8 cellular contexts compared by ENCODE assay signal in genomic region chr16:87950765-87951549, GRCh38. TPM values are rescaled to one million over a fixed set of nuclear protein-coding genes. Genes with fewer than 3 reads are reported as not detected.
DNase-seq lines count a peak whose midpoint lies in the region; ATAC-seq and TF ChIP-seq lines count a peak whose summit lies in the region.

Gene BANP, plus strand, starts transcription at chr16:87951434. Its CDS starts 23,682 bp downstream, at chr16:87975116.

- H3K4me1 Mint-ChIP-seq in Caco-2 (ENCODE audit: low read depth, unreplicated experiment), result peaks cover 45% of the 10 kb centered on the region

- no peaks in the 10 kb centered on the region for H3K27me3 ChIP-seq in Caco-2 (replicated peaks; ENCODE audit: control insufficient read depth, insufficient read depth, low read length)
- H3K27me3 ChIP-seq in effector memory CD4-positive, alpha-beta T cell (replicated peaks; ENCODE audit: control insufficient read depth, insufficient read depth, low read length, poor library complexity, severe bottlenecking), result no peaks in the 10 kb centered on the region

- H3K9me3 ChIP-seq in Caco-2, result no peaks in the 10 kb centered on the region
- H3K9me3 ChIP-seq in effector memory CD4-positive, alpha-beta T cell (ENCODE audit: control insufficient read depth, low read length), result no peaks in the 10 kb centered on the region

- H3K4me1 ChIP-seq in Caco-2, result peaks cover 41% of the 10 kb centered on the region
- peaks cover 27% of the 10 kb centered on the region for H3K4me1 ChIP-seq in effector memory CD4-positive, alpha-beta T cell (ENCODE audit: control insufficient read depth, insufficient read depth, low read length, poor library complexity, severe bottlenecking)

- ATAC-seq in GM21360 (IDR thresholded peaks at IDR 0.05; ENCODE audit: unreplicated experiment), result peak; percentile 79

- H3K4me3 Mint-ChIP-seq in Caco-2 (ENCODE audit: unreplicated experiment), result peak within 1 kb of the TSS; percentile 93

- DNase-seq in Caco-2, result peak; percentile 99 to 100
- peak; percentile 98 for DNase-seq in HT1080 (ENCODE audit: low read depth)
- DNase-seq in NOMO-1 (lab: John Stamatoyannopoulos, UW; ENCODE audit: unreplicated experiment in 2 of 2), result peak; percentile 95 to 97
- DNase-seq in effector memory CD4-positive, alpha-beta T cell, result peak; percentile 93 to 97 (median 96)
- peak; percentile 98 to 99 for DNase-seq in lung microvascular endothelial cell (ENCODE audit: low read depth in 2 of 2)
- DNase-seq in stimulated activated CD4-positive, alpha-beta T cell treated with anti-CD3 and anti-CD28 coated beads, TNF-alpha, amount 100 ng/mL, for 48 hours (ENCODE audit: low read depth in 3 of 3), result peak; percentile 91 to 98 (median 93)

- H3K9me3 Mint-ChIP-seq in Caco-2 (ENCODE audit: unreplicated experiment), result no peaks in the 10 kb centered on the region

- peak within 1 kb of the TSS; percentile 100 for H3K27ac Mint-ChIP-seq in Caco-2 (ENCODE audit: unreplicated experiment)

- peak; percentile 77 to 94 for TF ChIP-seq CTCF in Caco-2 (IDR thresholded peaks at IDR 0.05; ENCODE audit: insufficient read depth in 1 of 2, low read depth in 1 of 2, low read length in 1 of 2, severe bottlenecking in 1 of 2, unreplicated experiment in 1 of 2)

- no peaks in the 10 kb centered on the region; the same call in 1 of the 2 replicates for H3K36me3 ChIP-seq in Caco-2 (ENCODE audit: control insufficient read depth, insufficient read depth, low read length)
- no peaks in the 10 kb centered on the region for H3K36me3 ChIP-seq in effector memory CD4-positive, alpha-beta T cell (ENCODE audit: control insufficient read depth, insufficient read depth, low read length)

- no peaks in the 10 kb centered on the region for H3K27me3 Mint-ChIP-seq in Caco-2 (ENCODE audit: insufficient read depth, unreplicated experiment)

- POLR2A ChIA-PET in Caco-2 (lab: Charles Lee), result interaction anchor here (0.6 to 1.1 kb wide), 14 partner anchors 10 to 619 kb away, joined by 3 to 19 read pairs (median 3); partner anchors contain the start of genes CA5A, FBXO31, KLHDC4 and SLC7A5
- POLR2A ChIA-PET in activated CD8-positive, alpha-beta memory T cell treated with anti-CD3 and anti-CD28 coated beads for 36 hours (lab: Charles Lee), result interaction anchor here (0.6 to 1.4 kb wide), 3 partner anchors 56 to 185 kb away, joined by 3 to 6 read pairs (median 5); partner anchors contain the start of gene KLHDC4

- peaks cover 35% of the 10 kb centered on the region for H3K36me3 Mint-ChIP-seq in Caco-2 (ENCODE audit: insufficient read depth, unreplicated experiment)

- BruUV-seq in Caco-2 (replicated peaks; lab: Mats Ljungman, UMichigan), result no TSS peak

- peak within 1 kb of the TSS; percentile 85 for H3K4me3 ChIP-seq in Caco-2 (ENCODE audit: low read depth, low read length)
- H3K4me3 ChIP-seq in effector memory CD4-positive, alpha-beta T cell (ENCODE audit: insufficient read depth, low read depth, low read length, poor library complexity, severe bottlenecking), result peak within 1 kb of the TSS; percentile 67

- peak within 1 kb of the TSS; percentile 92 for H3K27ac ChIP-seq in effector memory CD4-positive, alpha-beta T cell (ENCODE audit: insufficient read depth, low read length, poor library complexity, severe bottlenecking)

- intact Hi-C loops in Caco-2 (cut with micrococcal nuclease; ENCODE audit: unreplicated experiment), result loop anchor here (1.0 to 5.0 kb wide), 3 partner anchors 19 to 569 kb away; partner anchors contain the start of gene FBXO31

- CTCF ChIA-PET in Caco-2 (lab: Charles Lee), result interaction anchor here (0.6 to 1.2 kb wide), 5 partner anchors 20 to 619 kb away, joined by 3 to 7 read pairs (median 3); partner anchors contain the start of genes FBXO31 and ZC3H18
- CTCF ChIA-PET in activated CD8-positive, alpha-beta memory T cell treated with anti-CD3 and anti-CD28 coated beads for 36 hours (lab: Charles Lee), result no interaction called here

RNA-seq across cellular contexts. Expression of gene BANP, which starts in this region (rescaled TPM):
- total RNA-seq in Caco-2 (2022) (44.4 and 50.6 TPM in 2 replicates), lung microvascular endothelial cell (9.4 and 18.8 TPM in 2 replicates)
- total RNA-seq in HT1080 (2014; rRNA removed; shearing (Covaris generic)), result 21.5 and 24.9 TPM in 2 replicates
- 13.5 and 16.0 TPM in 2 replicates for polyA plus RNA-seq in HT1080 (2015; cell fraction: cytosol; rRNA removed)
- polyA plus RNA-seq in HT1080 (2015; cell fraction: nucleus; rRNA removed), result 26.8 and 28.9 TPM in 2 replicates
- total RNA-seq in activated CD8-positive, alpha-beta memory T cell treated with anti-CD3 and anti-CD28 coated beads for 36 hours, result 10 to 100 TPM; 26.8 to 31.0 TPM

Comparison
In these comparisons a context has a peak if more than half of its experiments do, and no peak if none do; other contexts are left out.
1. Peak in every context shown above with its lines: DNase-seq, ATAC-seq, H3K4me3 ChIP-seq and H3K27ac ChIP-seq.